In genomic region chr9:126548312-126548711, GRCh38 we compare ENCODE assay signal across 18 cellular contexts.
"Had no signal": no experiment of that assay in that cellular context is flagged by ENCODE, and none has a peak within 500 bp of the region (broad histone marks: within the 10 kb centered on the region; RNA-seq: fewer than 3 reads in every experiment).

No MANE protein-coding gene starts in this region.

- H3K9ac ChIP-seq: neural progenitor cell, parathyroid adenoma had no signal

- H3K36me3 ChIP-seq: esophagus muscularis mucosa, gastrocnemius medialis, heart right ventricle, left lung, lower lobe of right lung, neural progenitor cell, sigmoid colon, tibial artery, upper lobe of left lung had no signal

- H3K9me3 ChIP-seq: esophagus muscularis mucosa, gastrocnemius medialis, left lung, lower lobe of right lung, psoas muscle, sigmoid colon, tibial artery, upper lobe of left lung had no signal

- H3K79me2 ChIP-seq: parathyroid adenoma had no signal

- H3K4me3 ChIP-seq: esophagus muscularis mucosa, gastrocnemius medialis, heart right ventricle, left lung, lower lobe of right lung, neural progenitor cell, psoas muscle, sigmoid colon, skin epidermis, tibial artery, upper lobe of left lung had no signal

- H3K27me3 ChIP-seq: gastrocnemius medialis, heart right ventricle, neural progenitor cell, sigmoid colon, upper lobe of left lung had no signal

- H2AFZ ChIP-seq: neural progenitor cell, parathyroid adenoma had no signal

- ATAC-seq: gastrocnemius medialis, heart right ventricle, left lung, psoas muscle had no signal

- H3K27ac ChIP-seq: epithelial cell of prostate, esophagus muscularis mucosa, gastrocnemius medialis, heart right ventricle, left lung, lower lobe of right lung, neural progenitor cell, parathyroid adenoma, psoas muscle, sigmoid colon, skin epidermis, tibial artery, upper lobe of left lung had no signal

- H3K4me1 ChIP-seq: esophagus muscularis mucosa, gastrocnemius medialis, left lung, lower lobe of right lung, parathyroid adenoma, psoas muscle, sigmoid colon, tibial artery, upper lobe of left lung had no signal

- H3K4me2 ChIP-seq: neural progenitor cell had no signal

- DNase-seq: effector memory CD4-positive, alpha-beta T cell; gastrocnemius medialis; heart right ventricle; islet precursor cell; left lung; lower lobe of right lung; psoas muscle; retina; sigmoid colon; stimulated activated CD4-positive, alpha-beta T cell treated with anti-CD3 and anti-CD28 coated beads, Interleukin-4, amount 100 ng/mL, for 1 hour; stimulated activated CD8-positive, alpha-beta memory T cell treated with anti-CD3 and anti-CD28 coated beads, Interleukin-4, amount 100 ng/mL, for 48 hours; upper lobe of left lung had no signal
